Comparison of ENCODE assay signal across 8 cellular contexts in genomic region chr14:76953196-76953945, GRCh38.
DNase-seq lines count a peak whose midpoint lies in the region; ATAC-seq and TF ChIP-seq lines count a peak whose summit lies in the region.

No MANE protein-coding gene starts in this region.

- no peak for TF ChIP-seq POLR2A in NB4 (IDR thresholded peaks at IDR 0.05; ENCODE audit: extremely low read depth, insufficient read length)
- TF ChIP-seq POLR2A in esophagus squamous epithelium (IDR thresholded peaks at IDR 0.05), result peak in 1 of 4 donors; percentile 34

- peak; percentile 55 for ATAC-seq in aorta (ENCODE audit: low FRiP score)

- no peaks in the 10 kb centered on the region for H3K27me3 Mint-ChIP-seq in activated T-cell treated with anti-CD3 and anti-CD28 coated beads, Interleukin-2, amount 50 U/mL, for 24 hours
- H3K27me3 Mint-ChIP-seq in nephron (ENCODE audit: low read depth), result peaks cover 9% of the 10 kb centered on the region

- WGBS in esophagus squamous epithelium, 2 donors, result 24 to 33% methylated on average over 1 to 6 of the region's 12 CpGs
- 48 to 56% methylated on average over 12 of the region's 12 CpGs for WGBS in aorta, 2 donors

- H3K27me3 ChIP-seq in esophagus squamous epithelium, result no peaks in the 10 kb centered on the region
- no peaks in the 10 kb centered on the region for H3K27me3 ChIP-seq in aorta (ENCODE audit: control insufficient read depth in 1 of 2, insufficient read depth in 2 of 2, low read length in 1 of 2)
- no peaks in the 10 kb centered on the region for H3K27me3 ChIP-seq in HAP-1 (ENCODE audit: low read depth)

- H3K4me1 ChIP-seq in esophagus squamous epithelium (peaks cover 64 to 92% (median 71%) of the 10 kb centered on the region in 3 donors), aorta (ENCODE audit: control insufficient read depth in 1 of 2, insufficient read depth in 2 of 2, low read length in 2 of 2) (no peaks in the 10 kb centered on the region), HAP-1 (peaks cover 47% of the 10 kb centered on the region)

- intact Hi-C loops in esophagus squamous epithelium (cut with DNase I), result loop anchor here (5.0 kb wide), 1 partner anchor 79 kb away; no protein-coding TSS in a partner anchor
- intact Hi-C loops in aorta (cut with DNase I), result no loop called here

- H3K9me3 Mint-ChIP-seq in activated T-cell treated with anti-CD3 and anti-CD28 coated beads, Interleukin-2, amount 50 U/mL, for 24 hours, result no peaks in the 10 kb centered on the region
- no peaks in the 10 kb centered on the region for H3K9me3 Mint-ChIP-seq in nephron

- H3K9me3 ChIP-seq in esophagus squamous epithelium, result no peaks in the 10 kb centered on the region
- no peaks in the 10 kb centered on the region for H3K9me3 ChIP-seq in aorta (ENCODE audit: control insufficient read depth, low read length)
- H3K9me3 ChIP-seq in HAP-1, result no peaks in the 10 kb centered on the region

- peak overlapping the region; percentile 84 for H3K27ac Mint-ChIP-seq in activated T-cell treated with anti-CD3 and anti-CD28 coated beads, Interleukin-2, amount 50 U/mL, for 24 hours
- H3K27ac Mint-ChIP-seq in nephron, result peak overlapping the region; percentile 87 to 95 (median 91)

- H3K4me3 ChIP-seq in NB4 (ENCODE audit: low read depth, low read length) (no peak overlapping the region), esophagus squamous epithelium (peak overlapping the region in 3 of 4 donors; percentile 18 to 55 (median 33)), aorta (ENCODE audit: low read length in 2 of 2) (no peak overlapping the region), HAP-1 (no peak overlapping the region)

- H3K36me3 ChIP-seq in esophagus squamous epithelium (no peaks in the 10 kb centered on the region), aorta (ENCODE audit: control insufficient read depth in 1 of 2, insufficient read depth in 2 of 2, low read length in 1 of 2) (no peaks in the 10 kb centered on the region), HAP-1 (replicated peaks) (no peaks in the 10 kb centered on the region)

- H3K4me3 Mint-ChIP-seq in activated T-cell treated with anti-CD3 and anti-CD28 coated beads, Interleukin-2, amount 50 U/mL, for 24 hours, result peak overlapping the region; percentile 25
- no peak overlapping the region for H3K4me3 Mint-ChIP-seq in nephron

- peaks cover 65% of the 10 kb centered on the region for H3K4me1 Mint-ChIP-seq in activated T-cell treated with anti-CD3 and anti-CD28 coated beads, Interleukin-2, amount 50 U/mL, for 24 hours (ENCODE audit: low read depth)
- H3K4me1 Mint-ChIP-seq in nephron, result peaks cover 68% of the 10 kb centered on the region

- no peaks in the 10 kb centered on the region for H3K36me3 Mint-ChIP-seq in activated T-cell treated with anti-CD3 and anti-CD28 coated beads, Interleukin-2, amount 50 U/mL, for 24 hours (ENCODE audit: low read depth)
- no peaks in the 10 kb centered on the region for H3K36me3 Mint-ChIP-seq in nephron (ENCODE audit: low read depth)

- peak overlapping the region; percentile 84 to 96 (median 92) for H3K27ac ChIP-seq in esophagus squamous epithelium
- H3K27ac ChIP-seq in aorta (ENCODE audit: low read depth in 1 of 2, low read length in 2 of 2), result peak overlapping the region in 1 of 2 donors; percentile 8

- TF ChIP-seq CTCF in NB4 (IDR thresholded peaks at IDR 0.05; ENCODE audit: low read depth, low read length) (no peak), esophagus squamous epithelium (IDR thresholded peaks at IDR 0.05) (peak in 1 of 6 experiments; percentile 16), nephron (IDR thresholded peaks at IDR 0.05; ENCODE audit: unreplicated experiment in 3 of 3) (no peak)

- peak; percentile 93 for DNase-seq in EL
- DNase-seq in NB4 (ENCODE audit: low read depth), result peak; percentile 61
- peak; percentile 58 for DNase-seq in activated T-cell treated with anti-CD3 and anti-CD28 coated beads, Interleukin-2, amount 50 U/mL, for 24 hours
- DNase-seq in esophagus squamous epithelium (lab: John Stamatoyannopoulos, UW), result no peak
- peak; percentile 83 to 85 for DNase-seq in aorta
- no peak for DNase-seq in epidermal melanocyte (ENCODE audit: insufficient read length, low spot score)
- DNase-seq in HAP-1 (ENCODE audit: low spot score in 2 of 2), result no peak

- in situ Hi-C loops in HAP-1 (cut with MboI; ENCODE audit: low sequenced_read_pairs), result no loop called here

Comparison
In these comparisons a context has a peak if more than half of its experiments do, and no peak if none do; other contexts are left out.
1. DNase-seq: peak in EL (single experiment), NB4 (single experiment), activated T-cell treated with anti-CD3 and anti-CD28 coated beads, Interleukin-2, amount 50 U/mL, for 24 hours (single experiment) and aorta (2 of 2); none in esophagus squamous epithelium (single experiment), epidermal melanocyte (single experiment) and HAP-1 (0 of 2).
2. H3K4me3 ChIP-seq: peak in esophagus squamous epithelium (3 of 4); none in NB4 (single experiment), aorta (0 of 2) and HAP-1 (single experiment).